8 cellular contexts compared by ENCODE assay signal in genomic region chr11:27471067-27471587, GRCh38.
DNase-seq lines count a peak whose midpoint lies in the region; ATAC-seq and TF ChIP-seq lines count a peak whose summit lies in the region.

No MANE protein-coding gene starts in this region.

- H3K36me3 Mint-ChIP-seq in effector memory CD8-positive, alpha-beta T cell (ENCODE audit: insufficient read depth): peaks cover 4% of the 10 kb centered on the region
- peaks cover 10% of the 10 kb centered on the region for H3K36me3 Mint-ChIP-seq in nephron progenitor cell (ENCODE audit: low read depth)

- H3K27me3 Mint-ChIP-seq in effector memory CD8-positive, alpha-beta T cell: peaks cover 6 to 24% of the 10 kb centered on the region in 2 donors
- H3K27me3 Mint-ChIP-seq in nephron progenitor cell (ENCODE audit: low read depth, poor library complexity): no peaks in the 10 kb centered on the region

- peak overlapping the region; percentile 75 to 81 for H3K4me3 Mint-ChIP-seq in effector memory CD8-positive, alpha-beta T cell
- H3K4me3 Mint-ChIP-seq in nephron progenitor cell: peak overlapping the region; percentile 92

- H3K36me3 ChIP-seq in ES-I3 (ENCODE audit: insufficient read depth, low read length): no peaks in the 10 kb centered on the region

- H3K9me3 Mint-ChIP-seq in effector memory CD8-positive, alpha-beta T cell: no peaks in the 10 kb centered on the region
- peaks cover 2% of the 10 kb centered on the region for H3K9me3 Mint-ChIP-seq in nephron progenitor cell

- ATAC-seq in effector memory CD8-positive, alpha-beta T cell (replicated peaks): no peak
- ATAC-seq in HG03469 (IDR thresholded peaks at IDR 0.05; ENCODE audit: unreplicated experiment) (no peak), HG03025 (IDR thresholded peaks at IDR 0.05; ENCODE audit: low FRiP score, unreplicated experiment) (no peak)

- no peaks in the 10 kb centered on the region for H3K9me3 ChIP-seq in ES-I3 (ENCODE audit: control insufficient read depth, insufficient read depth, low read length)

- H3K27ac Mint-ChIP-seq in effector memory CD8-positive, alpha-beta T cell: peak overlapping the region in 1 of 2 donors; percentile 3
- H3K27ac Mint-ChIP-seq in nephron progenitor cell: peak overlapping the region; percentile 5

- peak; percentile 66 for DNase-seq in NCI-H526 treated with DMSO at 0.1 percent for 48 hours (lab: John Stamatoyannopoulos, UW)
- no peak for DNase-seq in effector memory CD8-positive, alpha-beta T cell
- DNase-seq in nephron progenitor cell: no peak
- DNase-seq in SW480 (ENCODE audit: low spot score): no peak
- no peak for DNase-seq in T-helper 9 cell

- TF ChIP-seq CTCF in nephron progenitor cell (IDR thresholded peaks at IDR 0.05): no peak

- peak overlapping the region; percentile 87 for H3K9ac ChIP-seq in ES-I3 (ENCODE audit: low read depth, low read length)

- peaks cover 12 to 19% of the 10 kb centered on the region in 2 donors for H3K4me1 Mint-ChIP-seq in effector memory CD8-positive, alpha-beta T cell (ENCODE audit: low read depth in 2 of 2)
- H3K4me1 Mint-ChIP-seq in nephron progenitor cell: peaks cover 55% of the 10 kb centered on the region

- peaks cover 20% of the 10 kb centered on the region for H3K4me1 ChIP-seq in ES-I3 (ENCODE audit: insufficient read depth, low read length)
